In the genomic region with DNA sequence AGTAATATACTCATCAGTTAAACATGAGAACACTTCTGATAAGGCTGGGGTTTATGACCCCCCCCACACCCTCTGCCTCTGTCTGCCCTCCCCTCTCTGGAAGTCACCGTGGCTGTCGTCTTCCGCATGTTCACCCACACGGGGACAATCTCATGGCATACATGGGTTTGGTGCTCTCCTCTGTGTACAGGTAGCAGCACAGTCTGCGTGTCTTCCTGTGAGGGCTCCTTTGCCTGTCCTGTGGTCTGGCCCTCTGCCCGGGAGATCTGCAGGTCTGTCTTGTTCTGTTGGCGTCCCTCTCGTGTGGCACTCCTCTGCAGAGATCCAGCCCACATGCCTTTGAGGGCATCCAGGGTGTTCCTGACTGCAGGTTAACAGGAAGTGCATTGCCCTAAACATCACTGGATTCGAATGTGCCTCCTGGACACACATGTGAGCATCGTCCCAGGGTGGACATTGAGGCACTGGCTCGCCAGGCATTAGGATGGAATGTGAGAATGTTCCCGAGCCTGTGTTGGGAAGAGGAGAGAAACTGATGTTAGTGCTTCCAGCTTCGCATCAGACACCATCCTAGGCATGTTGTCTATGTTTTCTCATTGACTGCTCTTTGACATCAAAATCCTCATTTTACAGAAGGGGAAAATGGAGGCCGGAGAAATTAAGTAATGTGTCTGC, we compare ENCODE assay signal across 12 cellular contexts. TPM values are rescaled to one million over a fixed set of nuclear protein-coding genes. Genes with fewer than 3 reads are reported as not detected.
DNase-seq lines count a peak whose midpoint lies in the region; TF ChIP-seq lines count a peak whose summit lies in the region.
"Had no signal": no experiment of that assay in that cellular context is flagged by ENCODE, and none has a peak within 500 bp of the region (broad histone marks: within the 10 kb centered on the region; RNA-seq: fewer than 3 reads in every experiment).

No MANE protein-coding gene starts in this region.

- no peaks in the 10 kb centered on the region for H3K36me3 ChIP-seq in mesodermal cell (ENCODE audit: control insufficient read depth, insufficient read depth, low read length)
- no peaks in the 10 kb centered on the region for H3K36me3 ChIP-seq in tibial nerve

- TF ChIP-seq POLR2A in tibial nerve (IDR thresholded peaks at IDR 0.05), result no peak

- WGBS in mesodermal cell (ENCODE audit: insufficient coverage in 2 of 2), 2 experiments, result 94 to 95% methylated on average over 12 of the region's 14 CpGs
- whole genome bisulfite sequencing in tibial nerve, 2 donors, result 72 to 73% methylated on average over 13 to 14 of the region's 14 CpGs

- H3K4me1 ChIP-seq in mesodermal cell (ENCODE audit: control insufficient read depth, insufficient read depth, low read length, poor library complexity, severe bottlenecking) (peaks cover 36% of the 10 kb centered on the region), tibial nerve (peaks cover 0 to 48% (median 14%) of the 10 kb centered on the region in 4 donors)

- no peak for TF ChIP-seq EP300 in tibial nerve (IDR thresholded peaks at IDR 0.05)

- no peak overlapping the region for H3K4me3 ChIP-seq in mesodermal cell (ENCODE audit: extremely low read depth, insufficient read depth, low read length, poor library complexity, severe bottlenecking)
- no peak overlapping the region for H3K4me3 ChIP-seq in tibial nerve

- H3K9me3 ChIP-seq in mesodermal cell (ENCODE audit: control insufficient read depth, low read length) (no peaks in the 10 kb centered on the region), tibial nerve (no peaks in the 10 kb centered on the region)

- H3K27me3 ChIP-seq in tibial nerve, result no peaks in the 10 kb centered on the region

- no peak for TF ChIP-seq CTCF in tibial nerve (IDR thresholded peaks at IDR 0.05)

- peak; percentile 7 to 17 for DNase-seq in activated CD8-positive, alpha-beta memory T cell treated with anti-CD3 and anti-CD28 coated beads for 1 hour (ENCODE audit: extremely low read depth in 1 of 2, low read depth in 1 of 2)
- DNase-seq in activated CD8-positive, alpha-beta memory T cell treated with anti-CD3 and anti-CD28 coated beads, Interleukin-2, amount 50 U/mL, for 48 hours, result no peak
- peak; percentile 36 for DNase-seq in activated naive CD4-positive, alpha-beta T cell treated with anti-CD3 and anti-CD28 coated beads, Interleukin-2, amount 50 U/mL, for 16 hours
- DNase-seq in tibial nerve (ENCODE audit: low spot score in 2 of 2) (no peak), OCI-M1 (lab: John Stamatoyannopoulos, UW) (no peak), NCI-H345 treated with DMSO at 0.1 percent for 48 hours (lab: John Stamatoyannopoulos, UW; ENCODE audit: unreplicated experiment) (no peak), NK-92 (lab: John Stamatoyannopoulos, UW; ENCODE audit: unreplicated experiment) (no peak)
- DNase-seq: activated B cell treated with CpG ODN at 0.5 μM for 24 hours; NCI-H187; stimulated activated naive B cell treated with anti-CD40 and anti-IgM and Interleukin-4, amounts not matched to agents 10 μg/mL and 1 μg/mL and 100 μg/mL, for 72 hours had no signal

- H3K27ac ChIP-seq in mesodermal cell (ENCODE audit: low read depth, low read length, severe bottlenecking) (peak overlapping the region; percentile 79), tibial nerve (peak overlapping the region in 3 of 4 donors; percentile 42 to 77 (median 77))

RNA-seq across cellular contexts. Expression of a gene that starts 54.5 kb away (rescaled TPM):
- 21.0 TPM for polyA plus RNA-seq in mesodermal cell (2013, experiment 1 of 2)
- polyA plus RNA-seq in mesodermal cell (2013, experiment 2 of 2), result 16.2 TPM
- 10 to 100 TPM; 20.1 to 92.4 (median 43.1) TPM for total RNA-seq in tibial nerve
- polyA plus RNA-seq: AG04450 had no signal

Comparison
In these comparisons a context has a peak if more than half of its experiments do, and no peak if none do; other contexts are left out.
1. DNase-seq: peak in activated CD8-positive, alpha-beta memory T cell treated with anti-CD3 and anti-CD28 coated beads for 1 hour (2 of 2) and activated naive CD4-positive, alpha-beta T cell treated with anti-CD3 and anti-CD28 coated beads, Interleukin-2, amount 50 U/mL, for 16 hours (single experiment); none in activated CD8-positive, alpha-beta memory T cell treated with anti-CD3 and anti-CD28 coated beads, Interleukin-2, amount 50 U/mL, for 48 hours (single experiment), tibial nerve (0 of 2), OCI-M1 (single experiment), NCI-H345 treated with DMSO at 0.1 percent for 48 hours (single experiment) and NK-92 (single experiment).